Comparison of ENCODE assay signal across 1 cellular context in the genomic region with DNA sequence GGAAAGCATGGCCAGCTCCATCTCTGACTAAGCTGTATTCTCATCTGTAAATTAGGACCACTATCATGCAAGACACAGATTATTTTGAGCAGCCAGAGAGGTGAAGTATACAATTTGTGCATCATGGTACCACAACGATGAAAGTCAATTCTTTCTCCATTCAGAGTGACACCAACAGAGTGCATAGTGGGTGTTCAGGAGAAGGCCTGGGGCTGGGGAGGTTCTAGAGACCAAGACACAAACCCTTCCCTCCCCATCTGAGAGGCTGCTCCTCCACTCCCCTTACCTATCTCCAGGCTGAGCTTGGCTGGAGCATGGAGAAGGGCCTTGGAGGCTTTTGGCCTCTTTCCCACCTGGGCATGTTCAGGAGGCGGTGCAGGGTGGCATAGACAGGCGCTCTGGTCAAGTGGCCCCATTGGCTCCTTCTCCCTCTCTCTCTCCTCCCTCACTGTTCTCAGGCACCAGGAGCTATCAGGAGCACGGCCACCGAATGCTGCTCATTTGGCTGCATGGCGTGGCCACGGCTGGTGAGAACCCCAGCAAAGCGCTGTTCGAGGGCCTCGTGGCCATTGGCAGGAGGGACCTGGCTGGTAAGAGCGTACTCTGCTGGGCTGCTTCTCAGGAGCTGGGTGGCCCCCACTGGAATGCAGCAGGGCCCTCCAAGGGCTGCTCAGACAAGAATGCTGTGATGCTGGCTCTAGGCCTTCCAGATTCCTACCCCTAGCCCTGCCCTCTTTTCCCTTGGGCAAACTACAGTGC.
TF ChIP-seq lines count a peak whose summit lies in the region.

No MANE protein-coding gene starts in this region.

TF ChIP-seq in HepG2, 621 proteins besides CTCF, POLR2A, EP300 and RAD21:
- TF ChIP-seq, protein P1, sequence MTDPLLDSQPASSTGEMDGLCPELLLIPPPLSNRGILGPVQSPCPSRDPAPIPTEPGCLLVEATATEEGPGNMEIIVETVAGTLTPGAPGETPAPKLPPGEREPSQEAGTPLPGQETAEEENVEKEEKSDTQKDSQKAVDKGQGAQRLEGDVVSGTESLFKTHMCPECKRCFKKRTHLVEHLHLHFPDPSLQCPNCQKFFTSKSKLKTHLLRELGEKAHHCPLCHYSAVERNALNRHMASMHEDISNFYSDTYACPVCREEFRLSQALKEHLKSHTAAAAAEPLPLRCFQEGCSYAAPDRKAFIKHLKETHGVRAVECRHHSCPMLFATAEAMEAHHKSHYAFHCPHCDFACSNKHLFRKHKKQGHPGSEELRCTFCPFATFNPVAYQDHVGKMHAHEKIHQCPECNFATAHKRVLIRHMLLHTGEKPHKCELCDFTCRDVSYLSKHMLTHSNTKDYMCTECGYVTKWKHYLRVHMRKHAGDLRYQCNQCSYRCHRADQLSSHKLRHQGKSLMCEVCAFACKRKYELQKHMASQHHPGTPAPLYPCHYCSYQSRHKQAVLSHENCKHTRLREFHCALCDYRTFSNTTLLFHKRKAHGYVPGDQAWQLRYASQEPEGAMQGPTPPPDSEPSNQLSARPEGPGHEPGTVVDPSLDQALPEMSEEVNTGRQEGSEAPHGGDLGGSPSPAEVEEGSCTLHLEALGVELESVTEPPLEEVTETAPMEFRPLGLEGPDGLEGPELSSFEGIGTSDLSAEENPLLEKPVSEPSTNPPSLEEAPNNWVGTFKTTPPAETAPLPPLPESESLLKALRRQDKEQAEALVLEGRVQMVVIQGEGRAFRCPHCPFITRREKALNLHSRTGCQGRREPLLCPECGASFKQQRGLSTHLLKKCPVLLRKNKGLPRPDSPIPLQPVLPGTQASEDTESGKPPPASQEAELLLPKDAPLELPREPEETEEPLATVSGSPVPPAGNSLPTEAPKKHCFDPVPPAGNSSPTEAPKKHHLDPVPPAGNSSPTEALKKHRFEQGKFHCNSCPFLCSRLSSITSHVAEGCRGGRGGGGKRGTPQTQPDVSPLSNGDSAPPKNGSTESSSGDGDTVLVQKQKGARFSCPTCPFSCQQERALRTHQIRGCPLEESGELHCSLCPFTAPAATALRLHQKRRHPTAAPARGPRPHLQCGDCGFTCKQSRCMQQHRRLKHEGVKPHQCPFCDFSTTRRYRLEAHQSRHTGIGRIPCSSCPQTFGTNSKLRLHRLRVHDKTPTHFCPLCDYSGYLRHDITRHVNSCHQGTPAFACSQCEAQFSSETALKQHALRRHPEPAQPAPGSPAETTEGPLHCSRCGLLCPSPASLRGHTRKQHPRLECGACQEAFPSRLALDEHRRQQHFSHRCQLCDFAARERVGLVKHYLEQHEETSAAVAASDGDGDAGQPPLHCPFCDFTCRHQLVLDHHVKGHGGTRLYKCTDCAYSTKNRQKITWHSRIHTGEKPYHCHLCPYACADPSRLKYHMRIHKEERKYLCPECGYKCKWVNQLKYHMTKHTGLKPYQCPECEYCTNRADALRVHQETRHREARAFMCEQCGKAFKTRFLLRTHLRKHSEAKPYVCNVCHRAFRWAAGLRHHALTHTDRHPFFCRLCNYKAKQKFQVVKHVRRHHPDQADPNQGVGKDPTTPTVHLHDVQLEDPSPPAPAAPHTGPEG (CRISPR knock-in tag; IDR thresholded peaks at IDR 0.05), result no peak
- peak; percentile 33 for TF ChIP-seq AGO2 (optimal IDR thresholded peaks at IDR 0.05; ENCODE audit: low read depth, low read length)
- TF ChIP-seq ATRX (CRISPR knock-in tag; IDR thresholded peaks at IDR 0.05; ENCODE audit: borderline replicate concordance), result no peak
- no peak for TF ChIP-seq BORCS8-MEF2B (CRISPR knock-in tag; IDR thresholded peaks at IDR 0.05)
- TF ChIP-seq ZNF629 (CRISPR knock-in tag; conservative IDR thresholded peaks at IDR 0.05), result no peak
- TF ChIP-seq SNRNP70 (IDR thresholded peaks at IDR 0.05; ENCODE audit: low read depth, low read length), result no peak
